In genomic region chr11:17846852-17847453, GRCh38 we compare ENCODE assay signal across 12 cellular contexts.
DNase-seq lines count a peak whose midpoint lies in the region; ATAC-seq, FAIRE-seq and TF ChIP-seq lines count a peak whose summit lies in the region.
"Had no signal": no experiment of that assay in that cellular context is flagged by ENCODE, and none has a peak within 500 bp of the region (broad histone marks: within the 10 kb centered on the region; RNA-seq: fewer than 3 reads in every experiment).

No MANE protein-coding gene starts in this region.

- TF ChIP-seq CTCF in PC-3 (conservative IDR thresholded peaks at IDR 0.05; ENCODE audit: low read depth, low read length) (peak; percentile 64), esophagus squamous epithelium (IDR thresholded peaks at IDR 0.05) (peak in 1 of 6 experiments; percentile 24)

- H3K4me3 ChIP-seq in PC-3 (ENCODE audit: low read length): no peak overlapping the region
- H3K4me3 ChIP-seq in esophagus squamous epithelium: no peak overlapping the region
- H3K4me3 ChIP-seq: lower lobe of right lung had no signal

- H3K27ac ChIP-seq in PC-3 (ENCODE audit: low read length) (peak overlapping the region; percentile 97), esophagus squamous epithelium (no peak overlapping the region)
- H3K27ac ChIP-seq: lower lobe of right lung had no signal

- H3K4me1 ChIP-seq in PC-3 (ENCODE audit: insufficient read depth, low read length) (peaks cover 31% of the 10 kb centered on the region), esophagus squamous epithelium (peaks cover 0 to 6% (median 0%) of the 10 kb centered on the region in 3 donors)
- H3K4me1 ChIP-seq: lower lobe of right lung had no signal

- WGBS in esophagus squamous epithelium, 2 donors: 65 to 74% methylated on average over 2 to 6 of the region's 7 CpGs

- peaks cover 8% of the 10 kb centered on the region for H3F3A ChIP-seq in PC-3 (ENCODE audit: low read length, unreplicated experiment)

- FAIRE-seq in GM12891 (lab: Jason Lieb, UNC): peak; percentile 67
- FAIRE-seq: colon had no signal

- no peak overlapping the region; the same call in 1 of the 2 replicates for H3K9ac ChIP-seq in PC-3 (ENCODE audit: low read length)

- H3K9me3 ChIP-seq in PC-3 (ENCODE audit: low read length) (no peaks in the 10 kb centered on the region), esophagus squamous epithelium (no peaks in the 10 kb centered on the region)
- H3K9me3 ChIP-seq: lower lobe of right lung had no signal

- no peak for DNase-seq in GM12891 (ENCODE audit: insufficient read length, low spot score)
- DNase-seq in PC-3: peak; percentile 53
- DNase-seq in fibroblast of gingiva (ENCODE audit: low read depth): peak; percentile 30
- peak in 6 of 10 donors; percentile 19 to 82 (median 56) for DNase-seq in posterior cingulate gyrus
- no peak for DNase-seq in esophagus squamous epithelium (lab: John Stamatoyannopoulos, UW)
- DNase-seq in NCI-H446 treated with DMSO at 0.1 percent for 48 hours (lab: John Stamatoyannopoulos, UW): no peak
- no peak for DNase-seq in NCI-H1930 (lab: John Stamatoyannopoulos, UW)
- DNase-seq: activated CD4-positive, alpha-beta T cell treated with anti-CD3 and anti-CD28 coated beads, Interleukin-2, amount 10 ng/mL, durations not matched to agents 7 days and 5 days; lower lobe of right lung; NCI-H2029 had no signal

- TF ChIP-seq POLR2A in GM12891 (IDR thresholded peaks at IDR 0.05; ENCODE audit: low read depth, low read length) (no peak), esophagus squamous epithelium (IDR thresholded peaks at IDR 0.05) (no peak)

- no peak overlapping the region for H2AFZ ChIP-seq in PC-3 (ENCODE audit: low read length)

- H3K79me2 ChIP-seq in PC-3 (ENCODE audit: low read length): no peaks in the 10 kb centered on the region

- CTCF ChIA-PET in PC-3 (lab: Charles Lee): interaction anchor here (0.8 kb wide), 1 partner anchor 116 kb away, joined by 3 read pairs; no protein-coding TSS in a partner anchor

- H4K20me1 ChIP-seq in PC-3 (ENCODE audit: low read length): no peaks in the 10 kb centered on the region

- POLR2A ChIA-PET in PC-3 (lab: Charles Lee; ENCODE audit: unreplicated experiment): no interaction called here

- no TSS peak for BruUV-seq in PC-3 (replicated peaks; lab: Mats Ljungman, UMichigan)

- peak; percentile 59 for ATAC-seq in PC-3
- no peak for ATAC-seq in GM21619 (IDR thresholded peaks at IDR 0.05; ENCODE audit: unreplicated experiment)
- ATAC-seq: lower lobe of right lung had no signal

- peak overlapping the region; percentile 5; the same call in 1 of the 2 replicates for H3K4me2 ChIP-seq in PC-3 (ENCODE audit: low read length)

- no peaks in the 10 kb centered on the region for H3K36me3 ChIP-seq in PC-3 (ENCODE audit: low read depth, low read length)
- peaks cover 0 to 6% (median 0%) of the 10 kb centered on the region in 3 donors for H3K36me3 ChIP-seq in esophagus squamous epithelium
- H3K36me3 ChIP-seq: lower lobe of right lung had no signal

- no peaks in the 10 kb centered on the region for H3K9me2 ChIP-seq in PC-3 (replicated peaks; ENCODE audit: low read length)

- no peaks in the 10 kb centered on the region for H3K27me3 ChIP-seq in PC-3 (ENCODE audit: low read length)
- no peaks in the 10 kb centered on the region for H3K27me3 ChIP-seq in esophagus squamous epithelium

- intact Hi-C loops in PC-3 (cut with micrococcal nuclease): loop anchor here (2.0 to 5.0 kb wide), 2 partner anchors 55 to 116 kb away; no protein-coding TSS in a partner anchor
- intact Hi-C loops in posterior cingulate gyrus (cut with DNase I): loop anchor here (5.0 kb wide), 1 partner anchor 105 kb away; no protein-coding TSS in a partner anchor
- intact Hi-C loops in esophagus squamous epithelium (cut with DNase I): no loop called here

TF ChIP-seq in GM12891, 5 proteins besides CTCF, POLR2A, EP300 and RAD21:
- no peak for TF ChIP-seq TAF1 (IDR thresholded peaks at IDR 0.05; ENCODE audit: low read depth, low read length)
- no peak for TF ChIP-seq POLR2AphosphoS5 (IDR thresholded peaks at IDR 0.05; ENCODE audit: low read depth, low read length)
- TF ChIP-seq SPI1 (IDR thresholded peaks at IDR 0.05; ENCODE audit: low read depth, low read length): no peak
- no peak for TF ChIP-seq PAX5 (IDR thresholded peaks at IDR 0.05; ENCODE audit: insufficient read depth, low read length, severe bottlenecking)
- TF ChIP-seq POU2F2 (IDR thresholded peaks at IDR 0.05; ENCODE audit: low read depth, low read length): no peak

Comparison
In these comparisons a context has a peak if more than half of its experiments do, and no peak if none do; other contexts are left out.
1. DNase-seq: peak in PC-3 (single experiment), fibroblast of gingiva (single experiment) and posterior cingulate gyrus (6 of 10); none in GM12891 (single experiment), esophagus squamous epithelium (single experiment), NCI-H446 treated with DMSO at 0.1 percent for 48 hours (single experiment) and NCI-H1930 (0 of 2).